ENCODE assay signal across 19 cellular contexts in genomic region chr2:191488135-191488534, GRCh38.
DNase-seq lines count a peak whose midpoint lies in the region; ATAC-seq and TF ChIP-seq lines count a peak whose summit lies in the region.
"Had no signal": no experiment of that assay in that cellular context is flagged by ENCODE, and none has a peak within 500 bp of the region (broad histone marks: within the 10 kb centered on the region; RNA-seq: fewer than 3 reads in every experiment).

No MANE protein-coding gene starts in this region.

- no peaks in the 10 kb centered on the region for H4K20me1 ChIP-seq in IMR-90 (ENCODE audit: insufficient read depth, low read length)

- H3K9me3 ChIP-seq in IMR-90 (ENCODE audit: control insufficient read depth, insufficient read depth, low read length) (no peaks in the 10 kb centered on the region), left lung (peaks cover 0 to 14% of the 10 kb centered on the region in 2 donors)

- H3K36me3 ChIP-seq in IMR-90 (ENCODE audit: control insufficient read depth, insufficient read depth, low read length) (no peaks in the 10 kb centered on the region), left lung (no peaks in the 10 kb centered on the region)
- H3K36me3 ChIP-seq: brain microvascular endothelial cell, upper lobe of left lung had no signal

- H3K4me2 ChIP-seq in IMR-90 (ENCODE audit: low read depth, low read length), result no peak overlapping the region
- H3K4me2 ChIP-seq: GM23338 had no signal

- H2BK5ac ChIP-seq in IMR-90 (ENCODE audit: low read depth, low read length, poor library complexity, severe bottlenecking), result peak overlapping the region; percentile 49

- no peaks in the 10 kb centered on the region for H3K27me3 ChIP-seq in IMR-90 (ENCODE audit: control insufficient read depth, insufficient read depth, low read length)
- no peaks in the 10 kb centered on the region for H3K27me3 ChIP-seq in left lung
- H3K27me3 ChIP-seq: brain microvascular endothelial cell, upper lobe of left lung had no signal

- H3K56ac ChIP-seq in IMR-90 (ENCODE audit: extremely low read depth, insufficient read depth, low read length), result no peak overlapping the region

- H3K27ac ChIP-seq in C4-2B, result peak overlapping the region; percentile 27; the same call in 1 of the 2 replicates
- H3K27ac ChIP-seq in IMR-90 (ENCODE audit: insufficient read depth, low read length), result no peak overlapping the region
- no peak overlapping the region for H3K27ac ChIP-seq in left lung
- H3K27ac ChIP-seq: brain microvascular endothelial cell, upper lobe of left lung had no signal

- ATAC-seq in IMR-90 (ENCODE audit: low read depth), result no peak
- peak; percentile 27 for ATAC-seq in left lung
- ATAC-seq in HG03342 (IDR thresholded peaks at IDR 0.05; ENCODE audit: unreplicated experiment), result no peak
- ATAC-seq: GM23338 had no signal

- DNase-seq in IMR-90, result no peak
- DNase-seq in astrocyte of the hippocampus (ENCODE audit: low read depth, low spot score), result peak; percentile 12
- DNase-seq in left lung, result no peak
- no peak for DNase-seq in epidermal melanocyte (ENCODE audit: insufficient read length, low spot score)
- no peak for DNase-seq in midbrain (lab: John Stamatoyannopoulos, UW)
- no peak for DNase-seq in central memory CD4-positive, alpha-beta T cell
- DNase-seq: activated B cell treated with CpG ODN at 0.5 μM for 24 hours; activated naive CD4-positive, alpha-beta T cell; brain microvascular endothelial cell; DMS153; effector CD8-positive, alpha-beta T cell; foreskin melanocyte; NCI-H146; NCI-H446; nucleus accumbens; upper lobe of left lung had no signal

- no peak for TF ChIP-seq RAD21 in IMR-90 (IDR thresholded peaks at IDR 0.05; ENCODE audit: low read length)

- TF ChIP-seq POLR2A in IMR-90 (IDR thresholded peaks at IDR 0.05; ENCODE audit: low read depth, low read length), result no peak

- BruUV-seq in IMR-90 (replicated peaks; lab: Mats Ljungman, UMichigan), result no TSS peak

- 80% methylated on average over 1 of the region's 7 CpGs; no CpG with 5 or more reads in 1 of the 2 experiments for WGBS in IMR-90 (ENCODE audit: extremely low coverage in 2 of 2, insufficient read length in 1 of 2), 2 experiments

- peak overlapping the region; percentile 22; the same call in 1 of the 2 replicates for H3K23ac ChIP-seq in IMR-90 (ENCODE audit: low read depth, low read length)

- H3K18ac ChIP-seq in IMR-90 (ENCODE audit: low read depth, low read length), result peak overlapping the region; percentile 51; the same call in 1 of the 2 replicates

- POLR2A ChIA-PET in IMR-90 (lab: Charles Lee; ENCODE audit: unreplicated experiment), result no interaction called here

- peak overlapping the region; percentile 18 for H2AFZ ChIP-seq in IMR-90 (replicated peaks; ENCODE audit: low read length, poor library complexity)
- H2AFZ ChIP-seq: GM23338 had no signal

- H3K14ac ChIP-seq in IMR-90 (replicated peaks; ENCODE audit: low read depth, low read length), result peak overlapping the region; percentile 72

- H3K4ac ChIP-seq in IMR-90 (ENCODE audit: low read depth, low read length), result peak overlapping the region; percentile 58

- H3K79me1 ChIP-seq in IMR-90 (ENCODE audit: low read depth in 1 of 2, low read length in 2 of 2), result no peaks in the 10 kb centered on the region

- H2AK9ac ChIP-seq in IMR-90 (replicated peaks; ENCODE audit: low read depth, low read length, poor library complexity), result no peak overlapping the region

- intact Hi-C loops in IMR-90 (cut with micrococcal nuclease), result no loop called here
- intact Hi-C loops in left lung (cut with DNase I), result no loop called here

- TF ChIP-seq CTCF in C4-2B (conservative IDR thresholded peaks at IDR 0.05) (no peak), IMR-90 (conservative IDR thresholded peaks at IDR 0.05; ENCODE audit: low read depth, low read length) (no peak), left lung (IDR thresholded peaks at IDR 0.05) (no peak)

- H2BK20ac ChIP-seq in IMR-90 (ENCODE audit: low read depth, low read length), result peak overlapping the region; percentile 69

- no peak overlapping the region for H3K9ac ChIP-seq in IMR-90 (ENCODE audit: low read depth, low read length)

- in situ Hi-C loops in IMR-90 (cut with MboI; ENCODE audit: low sequenced_read_pairs), result no loop called here

- H4K91ac ChIP-seq in IMR-90 (ENCODE audit: insufficient read depth, low read depth, low read length), result peak overlapping the region; percentile 39; the same call in 1 of the 2 replicates

- peak overlapping the region in 1 of 2 experiments; percentile 45; a peak in 2 of 4 replicates for H4K8ac ChIP-seq in IMR-90 (ENCODE audit: low read depth in 2 of 2, low read length in 2 of 2)

- peaks cover 10% of the 10 kb centered on the region for H3K4me1 ChIP-seq in IMR-90 (ENCODE audit: control insufficient read depth, insufficient read depth, low read length)
- H3K4me1 ChIP-seq in left lung, result peaks cover 0 to 3% of the 10 kb centered on the region in 2 donors
- H3K4me1 ChIP-seq: upper lobe of left lung had no signal

- peak overlapping the region; percentile 35; the same call in 1 of the 2 replicates for H4K5ac ChIP-seq in IMR-90 (ENCODE audit: low read depth, low read length)

- dilution Hi-C loops in IMR-90 (cut with HindIII; ENCODE audit: low sequenced_read_pairs, unreplicated experiment), result no loop called here

- H2AK5ac ChIP-seq in IMR-90 (ENCODE audit: low read depth, low read length), result peak overlapping the region; percentile 47

- H3K4me3 ChIP-seq in IMR-90 (ENCODE audit: insufficient read depth, low read depth, low read length) (no peak overlapping the region), left lung (no peak overlapping the region)
- H3K4me3 ChIP-seq: GM23338, upper lobe of left lung had no signal

- CTCF ChIA-PET in IMR-90 (lab: Yijun Ruan, JAX), result interaction anchor here (0.9 kb wide), 1 partner anchor 13 kb away, joined by 4 read pairs; no protein-coding TSS in a partner anchor

- peak overlapping the region; percentile 78 for H2BK120ac ChIP-seq in IMR-90 (ENCODE audit: low read depth, low read length)

- H3K9me1 ChIP-seq in IMR-90 (ENCODE audit: insufficient read depth, low read length), result peaks cover 14% of the 10 kb centered on the region

- peak overlapping the region; percentile 59; the same call in 2 of the 3 replicates for H2BK15ac ChIP-seq in IMR-90 (ENCODE audit: low read depth, low read length)

TF ChIP-seq in IMR-90, 13 proteins besides CTCF, POLR2A, EP300 and RAD21:
- TF ChIP-seq NFE2L2 (IDR thresholded peaks at IDR 0.05; ENCODE audit: low read depth, low read length), result no peak
- no peak for TF ChIP-seq SMC3 (IDR thresholded peaks at IDR 0.05; ENCODE audit: low read depth, low read length)
- no peak for TF ChIP-seq MAFK (IDR thresholded peaks at IDR 0.05; ENCODE audit: low read depth, low read length)
- TF ChIP-seq CHD1 (IDR thresholded peaks at IDR 0.05; ENCODE audit: low read depth, low read length), result no peak
- no peak for TF ChIP-seq USF2 (IDR thresholded peaks at IDR 0.05; ENCODE audit: low read depth, low read length)
- TF ChIP-seq BHLHE40 (IDR thresholded peaks at IDR 0.05; ENCODE audit: low read depth, low read length), result no peak
- no peak for TF ChIP-seq RCOR1 (IDR thresholded peaks at IDR 0.05; ENCODE audit: insufficient replicate concordance, low read length)
- no peak for TF ChIP-seq MAZ (IDR thresholded peaks at IDR 0.05; ENCODE audit: borderline replicate concordance, low read depth, low read length)
- no peak for TF ChIP-seq MXI1 (IDR thresholded peaks at IDR 0.05; ENCODE audit: borderline replicate concordance, low read depth, low read length)
- no peak for TF ChIP-seq CEBPB (IDR thresholded peaks at IDR 0.05; ENCODE audit: low read depth, low read length)
TF ChIP-seq in IMR-90: peak in this region for 0.
